ENCODE assay signal across 8 cellular contexts in the genomic region with DNA sequence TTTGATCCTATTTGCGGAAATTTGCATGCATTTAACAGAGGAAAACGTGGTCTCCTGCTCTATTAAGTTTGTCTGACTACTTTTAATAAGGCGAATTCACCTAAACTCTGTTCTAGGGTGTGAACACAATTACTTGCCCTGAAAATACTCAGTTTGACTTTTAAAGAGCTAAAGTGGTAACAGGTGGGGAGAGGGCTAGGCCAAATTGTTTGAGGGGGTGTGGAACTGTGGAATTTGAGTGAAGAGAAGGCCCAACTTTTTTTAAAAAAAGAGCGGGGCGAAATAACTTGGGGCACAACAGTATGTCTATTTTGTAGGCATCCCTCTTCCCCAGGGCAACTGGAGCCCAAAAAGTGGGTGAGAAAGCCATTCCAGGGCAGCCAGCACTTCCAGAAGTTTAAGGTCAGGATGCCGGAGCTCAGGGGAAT. TPM values are rescaled to one million over a fixed set of nuclear protein-coding genes. Genes with fewer than 3 reads are reported as not detected.
A peak's percentile ranks its signal among the peaks of the same experiment; 100 is the strongest.
DNase-seq lines count a peak whose midpoint lies in the region; ATAC-seq, FAIRE-seq and TF ChIP-seq lines count a peak whose summit lies in the region.

No MANE protein-coding gene starts in this region.

- H3K4me1 Mint-ChIP-seq in CD4-positive, CD25-positive, alpha-beta regulatory T cell = peaks cover 32 to 70% (median 39%) of the 10 kb centered on the region in 4 donors
- peaks cover 27% of the 10 kb centered on the region for H3K4me1 Mint-ChIP-seq in nephron progenitor cell

- H3K4me1 ChIP-seq in CD4-positive, CD25-positive, alpha-beta regulatory T cell (ENCODE audit: control insufficient read depth, insufficient read depth, low read length, poor library complexity, severe bottlenecking) = peaks cover 39% of the 10 kb centered on the region
- peaks cover 16% of the 10 kb centered on the region; the same call in 1 of the 2 replicates for H3K4me1 ChIP-seq in HUES6 (ENCODE audit: control insufficient read depth, insufficient read depth, low read length)

- H3K4me3 ChIP-seq in CD4-positive, CD25-positive, alpha-beta regulatory T cell (ENCODE audit: low read depth, low read length) = peak overlapping the region; percentile 88
- H3K4me3 ChIP-seq in HUES6 (ENCODE audit: low read depth, low read length) = peak overlapping the region; percentile 100

- no peak for FAIRE-seq in D721Med (lab: Jason Lieb, UNC)

- H3K27me3 Mint-ChIP-seq in CD4-positive, CD25-positive, alpha-beta regulatory T cell = no peaks in the 10 kb centered on the region
- peaks cover 17% of the 10 kb centered on the region for H3K27me3 Mint-ChIP-seq in nephron progenitor cell (ENCODE audit: low read depth, poor library complexity)

- DNase-seq in CD4-positive, CD25-positive, alpha-beta regulatory T cell = no peak
- DNase-seq in caudate nucleus (lab: John Stamatoyannopoulos, UW) = no peak
- DNase-seq in nephron progenitor cell = no peak
- DNase-seq in D721Med (ENCODE audit: insufficient read length, low spot score) = no peak
- DNase-seq in SKM-1 (lab: John Stamatoyannopoulos, UW; ENCODE audit: unreplicated experiment) = no peak
- no peak for DNase-seq in NCI-H2171 treated with DMSO at 0.1 percent for 48 hours (lab: John Stamatoyannopoulos, UW)

- no peaks in the 10 kb centered on the region for H3K36me3 Mint-ChIP-seq in CD4-positive, CD25-positive, alpha-beta regulatory T cell
- peaks cover 23% of the 10 kb centered on the region for H3K36me3 Mint-ChIP-seq in nephron progenitor cell (ENCODE audit: low read depth)

- peak overlapping the region; percentile 97 to 98 (median 98) for H3K27ac Mint-ChIP-seq in CD4-positive, CD25-positive, alpha-beta regulatory T cell
- H3K27ac Mint-ChIP-seq in nephron progenitor cell = peak overlapping the region; percentile 100

- peak overlapping the region; percentile 92 for H3K27ac ChIP-seq in CD4-positive, CD25-positive, alpha-beta regulatory T cell (ENCODE audit: insufficient read depth, low read length, poor library complexity, severe bottlenecking)
- H3K27ac ChIP-seq in HUES6 (ENCODE audit: low read depth, low read length) (peak overlapping the region; percentile 75; the same call in 1 of the 2 replicates), caudate nucleus (ENCODE audit: low read depth, low read length) (peak overlapping the region; percentile 99)

- no peaks in the 10 kb centered on the region for H3K9me3 ChIP-seq in CD4-positive, CD25-positive, alpha-beta regulatory T cell (ENCODE audit: control insufficient read depth in 2 of 2, low read length in 2 of 2)
- H3K9me3 ChIP-seq in HUES6 (ENCODE audit: control insufficient read depth, insufficient read depth, low read depth, low read length) = no peaks in the 10 kb centered on the region

- no peaks in the 10 kb centered on the region for H3K27me3 ChIP-seq in CD4-positive, CD25-positive, alpha-beta regulatory T cell (ENCODE audit: control insufficient read depth, insufficient read depth, low read length)
- H3K27me3 ChIP-seq in HUES6 (ENCODE audit: control insufficient read depth, insufficient read depth, low read length) = no peaks in the 10 kb centered on the region

- H3K4me3 Mint-ChIP-seq in CD4-positive, CD25-positive, alpha-beta regulatory T cell = peak overlapping the region; percentile 90 to 97 (median 94)
- H3K4me3 Mint-ChIP-seq in nephron progenitor cell = peak overlapping the region; percentile 98

- H3K9ac ChIP-seq in HUES6 (ENCODE audit: low read length) = peak overlapping the region; percentile 99

- ATAC-seq in CD4-positive, CD25-positive, alpha-beta regulatory T cell (ENCODE audit: low read depth in 2 of 2) = no peak
- ATAC-seq in GM21390 (IDR thresholded peaks at IDR 0.05; ENCODE audit: unreplicated experiment) = peak; percentile 13

- H3K9me3 Mint-ChIP-seq in CD4-positive, CD25-positive, alpha-beta regulatory T cell = no peaks in the 10 kb centered on the region
- H3K9me3 Mint-ChIP-seq in nephron progenitor cell = peaks cover 8% of the 10 kb centered on the region

- H3K36me3 ChIP-seq in CD4-positive, CD25-positive, alpha-beta regulatory T cell (ENCODE audit: control insufficient read depth, insufficient read depth, low read length) = peaks cover 3% of the 10 kb centered on the region
- peaks cover 24% of the 10 kb centered on the region for H3K36me3 ChIP-seq in HUES6 (ENCODE audit: control insufficient read depth, insufficient read depth, low read length)

- TF ChIP-seq CTCF in nephron progenitor cell (IDR thresholded peaks at IDR 0.05) (no peak), D721Med (IDR thresholded peaks at IDR 0.05; ENCODE audit: insufficient read depth, missing control alignments) (no peak)

RNA-seq across cellular contexts. Expression of a gene that starts 0.6 kb away (rescaled TPM):
- total RNA-seq in CD4-positive, CD25-positive, alpha-beta regulatory T cell = 146 TPM
- 10 to 100 TPM; 45.9 to 48.3 (median 47.2) TPM for polyA plus RNA-seq in CD4-positive, CD25-positive, alpha-beta regulatory T cell
